Comparison of ENCODE assay signal across 7 cellular contexts in genomic region chr15:20640427-20640826, GRCh38.
A peak's percentile ranks its signal among the peaks of the same experiment; 100 is the strongest.
DNase-seq lines count a peak whose midpoint lies in the region; ATAC-seq and TF ChIP-seq lines count a peak whose summit lies in the region.
"Not testable (repeated sequence)": the region's sequence is repeated elsewhere in the genome, so short reads cannot be mapped to it uniquely, and the experiment has no call there.

No MANE protein-coding gene starts in this region.

- H3K9me3 Mint-ChIP-seq in activated CD8-positive, alpha-beta T cell treated with anti-CD3 and anti-CD28 coated beads for 36 hours; MCF 10A (ENCODE audit: unreplicated experiment): not testable (repeated sequence)

- intact Hi-C loops in activated CD8-positive, alpha-beta T cell treated with anti-CD3 and anti-CD28 coated beads for 36 hours (cut with micrococcal nuclease); MCF 10A (cut with micrococcal nuclease); mucosa of descending colon (cut with DNase I, micrococcal nuclease): not testable (repeated sequence)

- not testable (repeated sequence) for H3K36me3 Mint-ChIP-seq in activated CD8-positive, alpha-beta T cell treated with anti-CD3 and anti-CD28 coated beads for 36 hours (ENCODE audit: low read depth); MCF 10A (ENCODE audit: insufficient read depth, unreplicated experiment)

- H3K4me3 ChIP-seq in mucosa of descending colon = not testable (repeated sequence)

- BruUV-seq in MCF 10A (replicated peaks; lab: Mats Ljungman, UMichigan) = not testable (repeated sequence)

- H3K4me1 ChIP-seq in mucosa of descending colon (ENCODE audit: low read depth) = not testable (repeated sequence)

- DNase-seq in activated CD8-positive, alpha-beta T cell treated with anti-CD3 and anti-CD28 coated beads for 36 hours; MCF 10A (ENCODE audit: unreplicated experiment); mucosa of descending colon: not testable (repeated sequence)

- peak; percentile 72 for ATAC-seq in GM18868 (IDR thresholded peaks at IDR 0.05; ENCODE audit: unreplicated experiment)
- ATAC-seq in GM21529 (IDR thresholded peaks at IDR 0.05; ENCODE audit: unreplicated experiment) = peak; percentile 55
- ATAC-seq in HG02642 (IDR thresholded peaks at IDR 0.05; ENCODE audit: poor library complexity, unreplicated experiment) = peak; percentile 65
- peak; percentile 38 for ATAC-seq in HG03469 (IDR thresholded peaks at IDR 0.05; ENCODE audit: unreplicated experiment)
- ATAC-seq in activated CD8-positive, alpha-beta T cell treated with anti-CD3 and anti-CD28 coated beads for 36 hours = peak; percentile 87
- ATAC-seq in mucosa of descending colon = peak; percentile 29

- H3K4me3 Mint-ChIP-seq in activated CD8-positive, alpha-beta T cell treated with anti-CD3 and anti-CD28 coated beads for 36 hours; MCF 10A (ENCODE audit: unreplicated experiment): not testable (repeated sequence)

- H3K9me3 ChIP-seq in mucosa of descending colon = not testable (repeated sequence)

- CTCF ChIA-PET in activated CD8-positive, alpha-beta T cell treated with anti-CD3 and anti-CD28 coated beads for 36 hours (lab: Charles Lee); MCF 10A (lab: Yijun Ruan, JAX): not testable (repeated sequence)

- TF ChIP-seq CTCF in activated CD8-positive, alpha-beta T cell treated with anti-CD3 and anti-CD28 coated beads for 36 hours (IDR thresholded peaks at IDR 0.05); mucosa of descending colon (IDR thresholded peaks at IDR 0.05): not testable (repeated sequence)
- peak; percentile 24 for TF ChIP-seq CTCF in MCF 10A (IDR thresholded peaks at IDR 0.05; ENCODE audit: unreplicated experiment)

- H3K4me1 Mint-ChIP-seq in activated CD8-positive, alpha-beta T cell treated with anti-CD3 and anti-CD28 coated beads for 36 hours (ENCODE audit: low read depth); MCF 10A (ENCODE audit: insufficient read depth, unreplicated experiment): not testable (repeated sequence)

- H3K27ac Mint-ChIP-seq in activated CD8-positive, alpha-beta T cell treated with anti-CD3 and anti-CD28 coated beads for 36 hours; MCF 10A (ENCODE audit: low read depth, unreplicated experiment): not testable (repeated sequence)

- H3K27me3 Mint-ChIP-seq in activated CD8-positive, alpha-beta T cell treated with anti-CD3 and anti-CD28 coated beads for 36 hours; MCF 10A (ENCODE audit: insufficient read depth, unreplicated experiment): not testable (repeated sequence)

- H3K36me3 ChIP-seq in mucosa of descending colon (ENCODE audit: low read depth) = not testable (repeated sequence)

- POLR2A ChIA-PET in activated CD8-positive, alpha-beta T cell treated with anti-CD3 and anti-CD28 coated beads for 36 hours (lab: Charles Lee); MCF 10A (lab: Yijun Ruan, JAX): not testable (repeated sequence)

Comparison
In these comparisons a context has a peak if more than half of its experiments do, and no peak if none do; other contexts are left out.
1. ATAC-seq: peak in every context shown above with its lines; median percentile 87 in activated CD8-positive, alpha-beta T cell treated with anti-CD3 and anti-CD28 coated beads for 36 hours; 72 in GM18868; 65 in HG02642; 55 in GM21529; 38 in HG03469; 29 in mucosa of descending colon.